Comparison of ENCODE assay signal across 14 cellular contexts in genomic region chr7:6306471-6306870, GRCh38. TPM values are rescaled to one million over a fixed set of nuclear protein-coding genes. Genes with fewer than 3 reads are reported as not detected.
DNase-seq lines count a peak whose midpoint lies in the region; ATAC-seq and TF ChIP-seq lines count a peak whose summit lies in the region.
"Had no signal": no experiment of that assay in that cellular context is flagged by ENCODE, and none has a peak within 500 bp of the region (broad histone marks: within the 10 kb centered on the region; RNA-seq: fewer than 3 reads in every experiment).

No MANE protein-coding gene starts in this region.

- no peaks in the 10 kb centered on the region for H3K27me3 Mint-ChIP-seq in activated T-cell treated with anti-CD3 and anti-CD28 coated beads, Interleukin-2, amount 50 U/mL, for 24 hours
- H3K27me3 Mint-ChIP-seq: activated naive CD4-positive, alpha-beta T cell treated with anti-CD3 and anti-CD28 coated beads, Interleukin-2, amount 50 U/mL, for 24 hours had no signal

- H3K9ac ChIP-seq in SK-N-SH (no peak overlapping the region), colonic mucosa (ENCODE audit: low read depth in 2 of 2, low read length in 2 of 2) (no peak overlapping the region)

- no peaks in the 10 kb centered on the region for H3K36me3 Mint-ChIP-seq in activated T-cell treated with anti-CD3 and anti-CD28 coated beads, Interleukin-2, amount 50 U/mL, for 24 hours (ENCODE audit: low read depth)
- H3K36me3 Mint-ChIP-seq: activated naive CD4-positive, alpha-beta T cell treated with anti-CD3 and anti-CD28 coated beads, Interleukin-2, amount 50 U/mL, for 24 hours; CD8-positive, alpha-beta T cell had no signal

- H3K4me1 Mint-ChIP-seq in activated T-cell treated with anti-CD3 and anti-CD28 coated beads, Interleukin-2, amount 50 U/mL, for 24 hours (ENCODE audit: low read depth) = no peaks in the 10 kb centered on the region
- H3K4me1 Mint-ChIP-seq: activated naive CD4-positive, alpha-beta T cell treated with anti-CD3 and anti-CD28 coated beads, Interleukin-2, amount 50 U/mL, for 24 hours had no signal

- no peaks in the 10 kb centered on the region for H3K79me2 ChIP-seq in SK-N-SH (ENCODE audit: insufficient read depth)

- no peaks in the 10 kb centered on the region for H3K9me3 Mint-ChIP-seq in activated T-cell treated with anti-CD3 and anti-CD28 coated beads, Interleukin-2, amount 50 U/mL, for 24 hours
- H3K9me3 Mint-ChIP-seq: activated naive CD4-positive, alpha-beta T cell treated with anti-CD3 and anti-CD28 coated beads, Interleukin-2, amount 50 U/mL, for 24 hours; CD8-positive, alpha-beta T cell; neural crest cell had no signal

- peak overlapping the region in 1 of 2 experiments; percentile 37; a peak in 2 of 4 replicates for H3K27ac ChIP-seq in SK-N-SH (ENCODE audit: low read depth in 2 of 2, low read length in 1 of 2)
- no peak overlapping the region for H3K27ac ChIP-seq in colonic mucosa

- no peak overlapping the region for H3K4me3 Mint-ChIP-seq in activated T-cell treated with anti-CD3 and anti-CD28 coated beads, Interleukin-2, amount 50 U/mL, for 24 hours
- H3K4me3 Mint-ChIP-seq: activated naive CD4-positive, alpha-beta T cell treated with anti-CD3 and anti-CD28 coated beads, Interleukin-2, amount 50 U/mL, for 24 hours; CD8-positive, alpha-beta T cell; neural crest cell had no signal

- H3K4me1 ChIP-seq in SK-N-SH (ENCODE audit: control insufficient read depth in 1 of 2, insufficient read depth in 2 of 2, low read depth in 1 of 2, low read length in 1 of 2) = peaks cover 0 to 9% of the 10 kb centered on the region in 2 experiments; a peak in 1 of 4 replicates
- H3K4me1 ChIP-seq in colonic mucosa = no peaks in the 10 kb centered on the region

- peak in 1 of 2 experiments; percentile 66; a peak in 1 of 4 replicates for TF ChIP-seq EP300 in SK-N-SH (IDR thresholded peaks at IDR 0.05; ENCODE audit: borderline replicate concordance in 1 of 2, low read depth in 1 of 2, low read length in 1 of 2)

- DNase-seq in ACHN (peak; percentile 93), HK-2 (ENCODE audit: unreplicated experiment) (peak; percentile 32), SK-N-SH (no peak), foreskin fibroblast (peak; percentile 56 to 66), colonic mucosa (no peak), NCI-H748 (lab: John Stamatoyannopoulos, UW; ENCODE audit: unreplicated experiment) (no peak)
- DNase-seq in activated T-cell treated with anti-CD3 and anti-CD28 coated beads, Interleukin-2, amount 50 U/mL, for 24 hours = no peak
- DNase-seq: activated CD4-positive, alpha-beta T cell treated with anti-CD3 and anti-CD28 coated beads, Interleukin-2, amount 50 U/mL, for 4 hours; CD8-positive, alpha-beta T cell; MV-4-11; stimulated activated CD4-positive, alpha-beta T cell treated with anti-CD3 and anti-CD28 coated beads, Interleukin-4, amount 100 ng/mL, for 1 hour had no signal

- intact Hi-C loops in colonic mucosa (cut with DNase I) = no loop called here

- in situ Hi-C loops in ACHN (cut with HindIII; ENCODE audit: low pct_ligation_motif_present, low pct_unique_long_range_greater_than_20kb, low sequenced_read_pairs) = loop anchor here (25.0 kb wide), 1 partner anchor 169 kb away; no protein-coding TSS in a partner anchor

- no peaks in the 10 kb centered on the region for H3K9me2 ChIP-seq in SK-N-SH

- no peak for ATAC-seq in GM21423 (IDR thresholded peaks at IDR 0.05; ENCODE audit: unreplicated experiment)
- ATAC-seq: CD8-positive, alpha-beta T cell had no signal

- H3K36me3 ChIP-seq in SK-N-SH (replicated peaks in 1 of 2; ENCODE audit: control insufficient read depth in 1 of 2, insufficient read depth in 2 of 2, low read length in 1 of 2) (no peaks in the 10 kb centered on the region), colonic mucosa (no peaks in the 10 kb centered on the region)

- H3K27ac Mint-ChIP-seq in activated T-cell treated with anti-CD3 and anti-CD28 coated beads, Interleukin-2, amount 50 U/mL, for 24 hours = no peak overlapping the region
- H3K27ac Mint-ChIP-seq: activated naive CD4-positive, alpha-beta T cell treated with anti-CD3 and anti-CD28 coated beads, Interleukin-2, amount 50 U/mL, for 24 hours; CD8-positive, alpha-beta T cell had no signal

- H3F3A ChIP-seq in SK-N-SH (replicated peaks; ENCODE audit: insufficient read depth) = peaks cover 39% of the 10 kb centered on the region

- 35% methylated on average over 3 of the region's 3 CpGs for WGBS in SK-N-SH (ENCODE audit: low lambda C conversion rate)

- H3K4me3 ChIP-seq in SK-N-SH (ENCODE audit: low read depth in 2 of 2, low read length in 1 of 2) = no peak overlapping the region
- H3K4me3 ChIP-seq in foreskin fibroblast (ENCODE audit: low read depth in 1 of 2, low read length in 2 of 2) = no peak overlapping the region
- H3K4me3 ChIP-seq in colonic mucosa = no peak overlapping the region

- 0 out of 2 replicates have a peak overlapping the region, but pooled peaks have one; percentile 20 for H2AFZ ChIP-seq in SK-N-SH (ENCODE audit: low read depth)

- no peak overlapping the region; the same call in 1 of the 2 replicates for H3K4me2 ChIP-seq in SK-N-SH

- H3K27me3 ChIP-seq in SK-N-SH (ENCODE audit: insufficient read depth) (no peaks in the 10 kb centered on the region), colonic mucosa (no peaks in the 10 kb centered on the region)

- H3K9me3 ChIP-seq in SK-N-SH = no peaks in the 10 kb centered on the region
- H3K9me3 ChIP-seq in colonic mucosa = no peaks in the 10 kb centered on the region

- no peak for TF ChIP-seq RAD21 in SK-N-SH (IDR thresholded peaks at IDR 0.05; ENCODE audit: low read length)

- TF ChIP-seq CTCF in SK-N-SH (IDR thresholded peaks at IDR 0.05) (no peak), foreskin fibroblast (IDR thresholded peaks at IDR 0.05; ENCODE audit: low read depth, low read length) (no peak), colonic mucosa (IDR thresholded peaks at IDR 0.05) (no peak)

- POLR2A ChIA-PET in SK-N-SH (lab: Yijun Ruan, JAX) = no interaction called here

- CTCF ChIA-PET in SK-N-SH (lab: Yijun Ruan, JAX) = interaction anchor here (2.7 kb wide), 1 partner anchor 17 kb away, joined by 13 read pairs; no protein-coding TSS in a partner anchor

- H4K20me1 ChIP-seq in SK-N-SH (ENCODE audit: insufficient read depth) = no peaks in the 10 kb centered on the region

TF ChIP-seq in SK-N-SH, 30 proteins besides CTCF, POLR2A, EP300 and RAD21 (continues in another document):
- TF ChIP-seq SIN3A (IDR thresholded peaks at IDR 0.05; ENCODE audit: borderline replicate concordance, low read depth, low read length) (no peak), MEF2A (IDR thresholded peaks at IDR 0.05; ENCODE audit: borderline replicate concordance, low read depth) (no peak), RCOR1 (IDR thresholded peaks at IDR 0.05; ENCODE audit: low read length) (no peak), FOXJ3 (CRISPR knock-in tag; IDR thresholded peaks at IDR 0.05) (no peak), GATA2 (CRISPR knock-in tag; IDR thresholded peaks at IDR 0.05) (no peak), MXI1 (IDR thresholded peaks at IDR 0.05; ENCODE audit: low read depth, low read length) (no peak), FOXM1 (IDR thresholded peaks at IDR 0.05; ENCODE audit: low read depth) (no peak), MAX (IDR thresholded peaks at IDR 0.05; ENCODE audit: low read depth) (peak; percentile 30; the same call in 1 of the 2 replicates), NRF1 (IDR thresholded peaks at IDR 0.05; ENCODE audit: low read depth, low read length) (no peak), ELF1 (IDR thresholded peaks at IDR 0.05) (no peak), PBX3 (IDR thresholded peaks at IDR 0.05) (peak; percentile 38; the same call in 1 of the 2 replicates), EZH2phosphoT487 (IDR thresholded peaks at IDR 0.05; ENCODE audit: borderline replicate concordance, low read depth) (no peak), NFIC (IDR thresholded peaks at IDR 0.05; ENCODE audit: borderline replicate concordance) (no peak; the same call in 1 of the 2 replicates), SMC3 (IDR thresholded peaks at IDR 0.05; ENCODE audit: low read depth, low read length) (no peak), RFX5 (IDR thresholded peaks at IDR 0.05; ENCODE audit: low read length) (no peak), IRF3 (IDR thresholded peaks at IDR 0.05; ENCODE audit: low read depth, low read length) (no peak), TEAD4 (IDR thresholded peaks at IDR 0.05; ENCODE audit: borderline replicate concordance, insufficient read depth) (peak; percentile 70; the same call in 1 of the 2 replicates)

RNA-seq across cellular contexts. Expression of gene CYTH3, which starts 34.0 kb away (rescaled TPM):
- polyA plus RNA-seq in SK-N-SH (2012; rRNA removed) = 55.1 and 56.8 TPM in 2 replicates
- polyA plus RNA-seq in SK-N-SH (2012; cell fraction: cytosol; rRNA removed) = 28.3 and 39.7 TPM in 2 replicates
- 98.4 and 108 TPM in 2 replicates for polyA plus RNA-seq in SK-N-SH (2012; cell fraction: nucleus; rRNA removed)
- total RNA-seq in colonic mucosa = 10 to 100 TPM in 1 of 2 donors, 1 to 10 TPM in 1; 9.1 to 11.3 TPM

RNA-seq across cellular contexts. Expression of gene FAM220A, which starts 42.3 kb away (rescaled TPM):
- polyA plus RNA-seq in SK-N-SH (2012; rRNA removed) = 16.1 and 18.5 TPM in 2 replicates
- polyA plus RNA-seq in SK-N-SH (2012; cell fraction: cytosol; rRNA removed) = 20.3 and 20.6 TPM in 2 replicates
- polyA plus RNA-seq in SK-N-SH (2012; cell fraction: nucleus; rRNA removed) = 9.0 and 9.6 TPM in 2 replicates
- 10 to 100 TPM in 1 of 2 donors, 1 to 10 TPM in 1; 9.3 to 15.7 TPM for total RNA-seq in colonic mucosa

Comparison
In these comparisons a context has a peak if more than half of its experiments do, and no peak if none do; other contexts are left out.
1. DNase-seq: peak in ACHN (single experiment), HK-2 (single experiment) and foreskin fibroblast (2 of 2); none in SK-N-SH (single experiment), activated T-cell treated with anti-CD3 and anti-CD28 coated beads, Interleukin-2, amount 50 U/mL, for 24 hours (single experiment), colonic mucosa (single experiment) and NCI-H748 (single experiment).